Comparison of ENCODE assay signal across 27 cellular contexts in genomic region chr6:66751630-66752029, GRCh38.
"Had no signal": no experiment of that assay in that cellular context is flagged by ENCODE, and none has a peak within 500 bp of the region (broad histone marks: within the 10 kb centered on the region; RNA-seq: fewer than 3 reads in every experiment).

No MANE protein-coding gene starts in this region.

- H3K27me3 ChIP-seq: MG63, SJSA1 had no signal

- H3K4me3 ChIP-seq: MG63, PC-9, SJSA1 had no signal

- H3K27ac ChIP-seq: PC-9, SJSA1 had no signal

- H3K9me3 ChIP-seq: MG63, SK-N-SH had no signal

- DNase-seq: Kasumi-1, KBM-7, MG63, MV-4-11, NCI-H1092, NCI-H1105, NCI-H1417 treated with DMSO at 0.1 percent for 48 hours, NCI-H1436 treated with DMSO at 0.1 percent for 48 hours, NCI-H1694 treated with DMSO at 0.1 percent for 48 hours, NCI-H187 treated with DMSO at 0.1 percent for 48 hours, NCI-H2029, NCI-H2081, NCI-H2171 treated with DMSO at 0.1 percent for 48 hours, NCI-H2227 treated with DMSO at 0.1 percent for 48 hours, NCI-H345, NCI-H446, NCI-H510A treated with DMSO at 0.1 percent for 48 hours, NCI-H524 treated with DMSO at 0.1 percent for 48 hours, NCI-H526 treated with DMSO at 0.1 percent for 48 hours, NCI-H774, PC-9, Right ventricle myocardium superior, SHP77 treated with DMSO at 0.1 percent for 48 hours, SK-N-SH, SW 1271, T-helper 1 cell had no signal

- H3K9me2 ChIP-seq: SK-N-SH had no signal

- H3K4me1 ChIP-seq: SJSA1 had no signal

- H2AFZ ChIP-seq: PC-9 had no signal

- H3K4me2 ChIP-seq: PC-9, SK-N-SH had no signal

- H3K36me3 ChIP-seq: MG63, SJSA1 had no signal

- H3K9ac ChIP-seq: SK-N-SH had no signal
